Comparison of ENCODE assay signal across 38 cellular contexts in genomic region chr18:65746936-65747335, GRCh38. TPM values are rescaled to one million over a fixed set of nuclear protein-coding genes. Genes with fewer than 3 reads are reported as not detected.
"Had no signal": no experiment of that assay in that cellular context is flagged by ENCODE, and none has a peak within 500 bp of the region (broad histone marks: within the 10 kb centered on the region; RNA-seq: fewer than 3 reads in every experiment).

No MANE protein-coding gene starts in this region.

- H3K4me1 ChIP-seq: adrenal gland, ascending aorta, breast epithelium had no signal

- FAIRE-seq: astrocyte, bronchial epithelial cell had no signal

- H3K9me3 ChIP-seq: adrenal gland, ascending aorta, body of pancreas, breast epithelium had no signal

- ATAC-seq: activated naive CD4-positive, alpha-beta T cell treated with anti-CD3 and anti-CD28 coated beads, Interleukin-2, amount 50 U/mL, for 72 hours; activated naive CD8-positive, alpha-beta T cell treated with anti-CD3 and anti-CD28 coated beads, Interleukin-2, amount 50 U/mL, for 24 hours; activated T-cell treated with anti-CD3 and anti-CD28 coated beads, Interleukin-2, amount 50 U/mL, for 4 hours; activated T-cell treated with anti-CD3 and anti-CD28 coated beads, Interleukin-2, amount 50 U/mL, for 72 hours; activated T-helper 17 cell treated with anti-CD3 and anti-CD28 coated beads, Interleukin-2, amount 50 U/mL, for 72 hours; body of pancreas had no signal

- H3K27ac ChIP-seq: adrenal gland, ascending aorta, body of pancreas, brain microvascular endothelial cell, breast epithelium, cardiac muscle cell had no signal

- DNase-seq: activated effector memory CD4-positive, alpha-beta T cell treated with anti-CD3 and anti-CD28 coated beads, Interleukin-2, amount 50 U/mL, for 16 hours; activated effector memory CD4-positive, alpha-beta T cell treated with Interleukin-2 at 50 U/mL for 16 hours; activated gamma-delta T cell; activated gamma-delta T cell treated with Interleukin-2 at 50 U/mL for 16 hours; activated naive CD4-positive, alpha-beta T cell; activated naive CD4-positive, alpha-beta T cell treated with anti-CD3 and anti-CD28 coated beads for 36 hours; activated naive CD4-positive, alpha-beta T cell treated with anti-CD3 and anti-CD28 coated beads, Interleukin-2, amount 10 ng/mL, durations not matched to agents 7 days and 5 days; activated naive CD4-positive, alpha-beta T cell treated with anti-CD3 and anti-CD28 coated beads, Interleukin-2, amount 50 U/mL, for 16 hours; activated naive CD4-positive, alpha-beta T cell treated with Interleukin-2 at 50 U/mL for 16 hours; activated naive CD8-positive, alpha-beta T cell treated with anti-CD3 and anti-CD28 coated beads for 36 hours; activated naive CD8-positive, alpha-beta T cell treated with anti-CD3 and anti-CD28 coated beads, Interleukin-2, amount 10 ng/mL, durations not matched to agents 7 days and 5 days; activated naive CD8-positive, alpha-beta T cell treated with anti-CD3 and anti-CD28 coated beads, Interleukin-2, amount 50 U/mL, for 24 hours; activated T-cell treated with anti-CD3 and anti-CD28 coated beads, Interleukin-2, amount 50 U/mL, for 1 hour; activated T-cell treated with anti-CD3 and anti-CD28 coated beads, Interleukin-2, amount 50 U/mL, for 24 hours; activated T-cell treated with anti-CD3 and anti-CD28 coated beads, Interleukin-2, amount 50 U/mL, for 4 hours; activated T-cell treated with anti-CD3 and anti-CD28 coated beads, Interleukin-2, amount 50 U/mL, for 48 hours; activated T-cell treated with anti-CD3 and anti-CD28 coated beads, Interleukin-2, amount 50 U/mL, for 72 hours; adrenal gland; amniotic stem cell; amygdala; anterior cingulate cortex; aorta; body of pancreas; brain microvascular endothelial cell; caudate nucleus; central memory CD4-positive, alpha-beta T cell; cerebellar nuclear complex had no signal

- H3K27me3 ChIP-seq: ascending aorta, body of pancreas, brain microvascular endothelial cell had no signal

- H3K4me3 ChIP-seq: adrenal gland, ascending aorta, body of pancreas, breast epithelium, cardiac muscle cell had no signal

- H3K36me3 ChIP-seq: adrenal gland, ascending aorta, brain microvascular endothelial cell, breast epithelium, cardiac muscle cell had no signal

RNA-seq across cellular contexts. Expression of gene CDH7, which starts 3.9 kb away (rescaled TPM):
- total RNA-seq: activated naive CD4-positive, alpha-beta T cell treated with anti-CD3 and anti-CD28 coated beads for 36 hours; activated naive CD4-positive, alpha-beta T cell treated with anti-CD3 and anti-CD28 coated beads, Interleukin-2, amount 50 U/mL, for 72 hours; activated naive CD8-positive, alpha-beta T cell treated with anti-CD3 and anti-CD28 coated beads for 36 hours; activated naive CD8-positive, alpha-beta T cell treated with anti-CD3 and anti-CD28 coated beads, Interleukin-2, amount 10 ng/mL, durations not matched to agents 7 days and 5 days; activated T-cell treated with anti-CD3 and anti-CD28 coated beads, Interleukin-2, amount 50 U/mL, for 4 hours; activated T-cell treated with anti-CD3 and anti-CD28 coated beads, Interleukin-2, amount 50 U/mL, for 72 hours; activated T-helper 1 cell treated with anti-CD3 and anti-CD28 coated beads, Interleukin-12 subunit alpha, Interleukin-12 subunit beta, Interleukin-2, Interleukin-4 antibody, amounts not matched to agents 30 ng/mL and 10 ng/mL and 1 ng/mL, durations not matched to agents 14 hours and 24 hours and 36 hours; activated T-helper 17 cell treated with anti-CD3 and anti-CD28 coated beads, Interleukin-2, amount 50 U/mL, for 72 hours; activated T-helper 2 cell treated with anti-CD3 and anti-CD28 coated beads, Interferon-gamma antibody, Interleukin-2, Interleukin-4, amounts not matched to agents 10 μg/mL and 5 μg/mL and 100 μg/mL, durations not matched to agents 14 hours and 24 hours and 36 hours; ascending aorta; body of pancreas; bronchial epithelial cell; chondrocyte had no signal
- polyA plus RNA-seq: adipose tissue, aorta had no signal
